Comparison of ENCODE assay signal across 9 cellular contexts in genomic region chr7:100887955-100888481, GRCh38. TPM values are rescaled to one million over a fixed set of nuclear protein-coding genes. Genes with fewer than 3 reads are reported as not detected.
DNase-seq lines count a peak whose midpoint lies in the region; ATAC-seq and TF ChIP-seq lines count a peak whose summit lies in the region.
"Had no signal": no experiment of that assay in that cellular context is flagged by ENCODE, and none has a peak within 500 bp of the region (broad histone marks: within the 10 kb centered on the region; RNA-seq: fewer than 3 reads in every experiment).

No MANE protein-coding gene starts in this region.

- peaks cover 23% of the 10 kb centered on the region for H3K79me2 ChIP-seq in SU-DHL-6 (ENCODE audit: insufficient read depth, low read length)

- peaks cover 51% of the 10 kb centered on the region for H3K36me3 Mint-ChIP-seq in activated CD4-positive, alpha-beta T cell treated with anti-CD3 and anti-CD28 coated beads, Interleukin-2, amount 10 ng/mL, durations not matched to agents 7 days and 5 days (ENCODE audit: low read depth)
- H3K36me3 Mint-ChIP-seq in glutamatergic neuron (ENCODE audit: unreplicated experiment) = peaks cover 10% of the 10 kb centered on the region
- H3K36me3 Mint-ChIP-seq in stimulated activated memory B cell treated with anti-CD40 and anti-IgM and Interleukin-4, amounts not matched to agents 10 μg/mL and 1 μg/mL and 100 μg/mL, for 72 hours = peaks cover 56% of the 10 kb centered on the region

- H3K9me3 ChIP-seq in SU-DHL-6 (ENCODE audit: insufficient read depth, low read length) = no peaks in the 10 kb centered on the region

- no peaks in the 10 kb centered on the region for H3K9me3 Mint-ChIP-seq in activated CD4-positive, alpha-beta T cell treated with anti-CD3 and anti-CD28 coated beads, Interleukin-2, amount 10 ng/mL, durations not matched to agents 7 days and 5 days
- H3K9me3 Mint-ChIP-seq in glutamatergic neuron (ENCODE audit: unreplicated experiment) = peaks cover 20% of the 10 kb centered on the region
- H3K9me3 Mint-ChIP-seq in stimulated activated memory B cell treated with anti-CD40 and anti-IgM and Interleukin-4, amounts not matched to agents 10 μg/mL and 1 μg/mL and 100 μg/mL, for 72 hours = no peaks in the 10 kb centered on the region

- no peaks in the 10 kb centered on the region for H4K20me1 ChIP-seq in SU-DHL-6 (ENCODE audit: low read depth, low read length)

- ATAC-seq in stimulated activated memory B cell treated with anti-CD40 and anti-IgM and Interleukin-4, amounts not matched to agents 10 μg/mL and 1 μg/mL and 100 μg/mL, for 72 hours = no peak

- H3K4me3 Mint-ChIP-seq in activated CD4-positive, alpha-beta T cell treated with anti-CD3 and anti-CD28 coated beads, Interleukin-2, amount 10 ng/mL, durations not matched to agents 7 days and 5 days = peak overlapping the region; percentile 72
- peak overlapping the region; percentile 77 for H3K4me3 Mint-ChIP-seq in glutamatergic neuron (ENCODE audit: unreplicated experiment)
- H3K4me3 Mint-ChIP-seq in stimulated activated memory B cell treated with anti-CD40 and anti-IgM and Interleukin-4, amounts not matched to agents 10 μg/mL and 1 μg/mL and 100 μg/mL, for 72 hours = peak overlapping the region; percentile 81

- H3K4me3 ChIP-seq in SU-DHL-6 (ENCODE audit: insufficient read depth, low read length, poor library complexity, severe bottlenecking) = peak overlapping the region; percentile 95

- peaks cover 29% of the 10 kb centered on the region for H3F3A ChIP-seq in SU-DHL-6 (ENCODE audit: insufficient read depth)

- intact Hi-C loops in posterior vena cava (cut with DNase I) = no loop called here

- CTCF ChIA-PET in activated CD4-positive, alpha-beta T cell treated with anti-CD3 and anti-CD28 coated beads, Interleukin-2, amount 10 ng/mL, durations not matched to agents 7 days and 5 days (lab: Charles Lee) = interaction anchor here (0.6 to 3.4 kb wide), 7 partner anchors 11 to 305 kb away, joined by 3 to 23 read pairs (median 3); partner anchors contain the start of genes SRRT and TRIM56

- H2AFZ ChIP-seq in SU-DHL-6 (ENCODE audit: low read depth, low read length, severe bottlenecking) = no peak overlapping the region

- H3K27ac Mint-ChIP-seq in activated CD4-positive, alpha-beta T cell treated with anti-CD3 and anti-CD28 coated beads, Interleukin-2, amount 10 ng/mL, durations not matched to agents 7 days and 5 days = peak overlapping the region; percentile 94
- H3K27ac Mint-ChIP-seq in glutamatergic neuron (ENCODE audit: unreplicated experiment) = peak overlapping the region; percentile 43
- H3K27ac Mint-ChIP-seq in stimulated activated memory B cell treated with anti-CD40 and anti-IgM and Interleukin-4, amounts not matched to agents 10 μg/mL and 1 μg/mL and 100 μg/mL, for 72 hours = peak overlapping the region; percentile 88

- H3K27me3 Mint-ChIP-seq in activated CD4-positive, alpha-beta T cell treated with anti-CD3 and anti-CD28 coated beads, Interleukin-2, amount 10 ng/mL, durations not matched to agents 7 days and 5 days = peaks cover 23% of the 10 kb centered on the region
- peaks cover 18% of the 10 kb centered on the region for H3K27me3 Mint-ChIP-seq in glutamatergic neuron (ENCODE audit: unreplicated experiment)
- peaks cover 33% of the 10 kb centered on the region for H3K27me3 Mint-ChIP-seq in stimulated activated memory B cell treated with anti-CD40 and anti-IgM and Interleukin-4, amounts not matched to agents 10 μg/mL and 1 μg/mL and 100 μg/mL, for 72 hours

- peak overlapping the region; percentile 97 for H3K9ac ChIP-seq in SU-DHL-6 (ENCODE audit: low read length)

- POLR2A ChIA-PET in activated CD4-positive, alpha-beta T cell treated with anti-CD3 and anti-CD28 coated beads, Interleukin-2, amount 10 ng/mL, durations not matched to agents 7 days and 5 days (lab: Charles Lee) = interaction anchor here (1.3 kb wide), 1 partner anchor 13 kb away, joined by 5 read pairs; the partner anchor contains the start of gene SRRT

- peaks cover 15% of the 10 kb centered on the region for H3K36me3 ChIP-seq in SU-DHL-6 (ENCODE audit: low read length)

- no peaks in the 10 kb centered on the region for H3K9me2 ChIP-seq in SU-DHL-6 (replicated peaks; ENCODE audit: insufficient read depth, low read length)

- peaks cover 63% of the 10 kb centered on the region for H3K4me1 Mint-ChIP-seq in activated CD4-positive, alpha-beta T cell treated with anti-CD3 and anti-CD28 coated beads, Interleukin-2, amount 10 ng/mL, durations not matched to agents 7 days and 5 days
- peaks cover 11% of the 10 kb centered on the region for H3K4me1 Mint-ChIP-seq in glutamatergic neuron (ENCODE audit: low read depth, unreplicated experiment)
- peaks cover 73% of the 10 kb centered on the region for H3K4me1 Mint-ChIP-seq in stimulated activated memory B cell treated with anti-CD40 and anti-IgM and Interleukin-4, amounts not matched to agents 10 μg/mL and 1 μg/mL and 100 μg/mL, for 72 hours

- no peak for TF ChIP-seq CTCF in SU-DHL-6 (IDR thresholded peaks at IDR 0.05; ENCODE audit: insufficient read depth, low read length, poor library complexity, severe bottlenecking)
- TF ChIP-seq CTCF in glutamatergic neuron (IDR thresholded peaks at IDR 0.05; ENCODE audit: partially characterized antibody, unreplicated experiment) = no peak

- H3K27ac ChIP-seq in SU-DHL-6 (ENCODE audit: low read depth, low read length) (peak overlapping the region; percentile 83), substantia nigra (ENCODE audit: low read depth, low read length, poor library complexity, severe bottlenecking) (no peak overlapping the region)

- H3K4me2 ChIP-seq in SU-DHL-6 (ENCODE audit: low read depth, low read length, poor library complexity, severe bottlenecking) = peak overlapping the region; percentile 61

- H3K27me3 ChIP-seq in SU-DHL-6 (ENCODE audit: low read length) = no peaks in the 10 kb centered on the region

- no peak for DNase-seq in activated CD4-positive, alpha-beta T cell treated with anti-CD3 and anti-CD28 coated beads, Interleukin-2, amount 10 ng/mL, durations not matched to agents 7 days and 5 days
- DNase-seq in activated CD4-positive, alpha-beta T cell treated with anti-CD3 and anti-CD28 coated beads, Interleukin-2, amount 50 U/mL, for 1 hour = no peak
- DNase-seq in glutamatergic neuron (no peak), posterior vena cava (ENCODE audit: low spot score) (no peak), substantia nigra (lab: John Stamatoyannopoulos, UW) (no peak)
- no peak for DNase-seq in stimulated activated CD4-positive, alpha-beta T cell treated with anti-CD3 and anti-CD28 coated beads, Interleukin-15, amount 100 ng/mL, for 24 hours

RNA-seq across cellular contexts. Expression of gene UFSP1, which starts 1.5 kb away (rescaled TPM):
- 1 to 10 TPM; 2.3 to 3.1 TPM for total RNA-seq in activated CD4-positive, alpha-beta T cell treated with anti-CD3 and anti-CD28 coated beads, Interleukin-2, amount 10 ng/mL, durations not matched to agents 7 days and 5 days
- total RNA-seq in glutamatergic neuron (ENCODE audit: unreplicated experiment) (3.2 TPM), posterior vena cava (1 to 10 TPM; 2.7 to 3.3 TPM)

RNA-seq across cellular contexts. Expression of gene ACHE, which starts 7.7 kb away (rescaled TPM):
- total RNA-seq in activated CD4-positive, alpha-beta T cell treated with anti-CD3 and anti-CD28 coated beads, Interleukin-2, amount 10 ng/mL, durations not matched to agents 7 days and 5 days = not detected
- total RNA-seq in glutamatergic neuron (ENCODE audit: unreplicated experiment) = 30.0 TPM
- total RNA-seq in posterior vena cava = 1 to 10 TPM; 2.8 to 9.4 TPM
- total RNA-seq: M059J had no signal

RNA-seq across cellular contexts. Expression of gene SRRT, which starts 13.1 kb away (rescaled TPM):
- 100 to 1,000 TPM; 262 to 280 TPM for total RNA-seq in activated CD4-positive, alpha-beta T cell treated with anti-CD3 and anti-CD28 coated beads, Interleukin-2, amount 10 ng/mL, durations not matched to agents 7 days and 5 days
- total RNA-seq in glutamatergic neuron (ENCODE audit: unreplicated experiment) = 213 TPM
- 10 to 100 TPM; 78.0 to 91.2 TPM for total RNA-seq in posterior vena cava

RNA-seq across cellular contexts. Expression of gene TRIP6, which starts 20.8 kb away (rescaled TPM):
- total RNA-seq in activated CD4-positive, alpha-beta T cell treated with anti-CD3 and anti-CD28 coated beads, Interleukin-2, amount 10 ng/mL, durations not matched to agents 7 days and 5 days = 10 to 100 TPM; 24.8 to 34.2 TPM
- total RNA-seq in glutamatergic neuron (ENCODE audit: unreplicated experiment) = 13.1 TPM
- 10 to 100 TPM; 55.7 to 58.7 TPM for total RNA-seq in posterior vena cava

RNA-seq across cellular contexts. Expression of gene SLC12A9, which starts 35.5 kb away (rescaled TPM):
- 10 to 100 TPM; 44.1 to 49.1 TPM for total RNA-seq in activated CD4-positive, alpha-beta T cell treated with anti-CD3 and anti-CD28 coated beads, Interleukin-2, amount 10 ng/mL, durations not matched to agents 7 days and 5 days
- total RNA-seq in glutamatergic neuron (ENCODE audit: unreplicated experiment) (36.7 TPM), posterior vena cava (10 to 100 TPM; 15.6 to 22.8 TPM)

Comparison
In these comparisons a context has a peak if more than half of its experiments do, and no peak if none do; other contexts are left out.
1. H3K27ac Mint-ChIP-seq: peak in every context shown above with its lines; median percentile 94 in activated CD4-positive, alpha-beta T cell treated with anti-CD3 and anti-CD28 coated beads, Interleukin-2, amount 10 ng/mL, durations not matched to agents 7 days and 5 days; 88 in stimulated activated memory B cell treated with anti-CD40 and anti-IgM and Interleukin-4, amounts not matched to agents 10 μg/mL and 1 μg/mL and 100 μg/mL, for 72 hours; 43 in glutamatergic neuron.